ENCODE assay signal across 28 cellular contexts in genomic region chr4:152206185-152206584, GRCh38.
DNase-seq lines count a peak whose midpoint lies in the region; ATAC-seq and TF ChIP-seq lines count a peak whose summit lies in the region.
"Had no signal": no experiment of that assay in that cellular context is flagged by ENCODE, and none has a peak within 500 bp of the region (broad histone marks: within the 10 kb centered on the region; RNA-seq: fewer than 3 reads in every experiment).

No MANE protein-coding gene starts in this region.

- H3K9me3 ChIP-seq in heart left ventricle = no peaks in the 10 kb centered on the region
- no peaks in the 10 kb centered on the region for H3K9me3 ChIP-seq in OCI-LY3 (ENCODE audit: insufficient read depth, low read length)
- H3K9me3 ChIP-seq in lower lobe of right lung = no peaks in the 10 kb centered on the region
- H3K9me3 ChIP-seq in upper lobe of right lung = no peaks in the 10 kb centered on the region
- H3K9me3 ChIP-seq: BE2C, stomach had no signal

- H3K4me3 ChIP-seq in heart left ventricle (no peak overlapping the region), OCI-LY3 (ENCODE audit: low read length) (0 out of 2 replicates have a peak overlapping the region, but pooled peaks have one; percentile 10), lower lobe of right lung (no peak overlapping the region), upper lobe of right lung (no peak overlapping the region)
- H3K4me3 ChIP-seq: coronary artery, K562, stomach had no signal

- peak; percentile 64 for ATAC-seq in Right ventricle myocardium inferior
- no peak for ATAC-seq in heart left ventricle
- ATAC-seq in lower lobe of right lung = peak; percentile 38 to 59
- ATAC-seq in upper lobe of right lung = peak; percentile 53
- ATAC-seq: CD8-positive, alpha-beta T cell; K562; left colon; sciatic nerve had no signal

- peak overlapping the region; percentile 44 for H3K4me2 ChIP-seq in OCI-LY3 (ENCODE audit: low read length)

- H3K4me1 ChIP-seq in heart left ventricle (peaks cover 0 to 22% (median 12%) of the 10 kb centered on the region in 12 donors), OCI-LY3 (ENCODE audit: low read length) (peaks cover 48% of the 10 kb centered on the region), lower lobe of right lung (no peaks in the 10 kb centered on the region), upper lobe of right lung (peaks cover 9% of the 10 kb centered on the region)
- H3K4me1 ChIP-seq: stomach had no signal

- TF ChIP-seq CTCF in heart left ventricle (IDR thresholded peaks at IDR 0.05) (no peak), OCI-LY3 (IDR thresholded peaks at IDR 0.05; ENCODE audit: low read depth, low read length) (no peak), lower lobe of right lung (IDR thresholded peaks at IDR 0.05) (no peak), upper lobe of right lung (IDR thresholded peaks at IDR 0.05) (no peak)

- DNase-seq in Right ventricle myocardium inferior (ENCODE audit: missing footprints) (no peak), heart left ventricle (no peak), lower lobe of right lung (no peak), upper lobe of right lung (no peak), NCI-H1048 (lab: John Stamatoyannopoulos, UW) (no peak), NCI-H1092 treated with DMSO at 0.1 percent for 48 hours (lab: John Stamatoyannopoulos, UW) (no peak)
- DNase-seq: activated B cell treated with CpG ODN at 0.5 μM for 24 hours; activated CD4-positive, alpha-beta T cell treated with anti-CD3 and anti-CD28 coated beads, Interleukin-2, amount 50 U/mL, for 1 hour; activated effector memory CD4-positive, alpha-beta T cell treated with anti-CD3 and anti-CD28 coated beads, Interleukin-2, amount 50 U/mL, for 16 hours; activated naive CD8-positive, alpha-beta T cell treated with anti-CD3 and anti-CD28 coated beads for 36 hours; activated T-cell treated with anti-CD3 and anti-CD28 coated beads, Interleukin-2, amount 50 U/mL, for 1 hour; aorta; BE2C; CD8-positive, alpha-beta T cell; effector CD8-positive, alpha-beta T cell; EL; immature natural killer cell; left colon; NCI-H1436 treated with DMSO at 0.1 percent for 48 hours; NCI-H524 treated with DMSO at 0.1 percent for 48 hours; stimulated activated CD4-positive, alpha-beta T cell treated with anti-CD3 and anti-CD28 coated beads, Interleukin-12 subunit alpha, Interleukin-12 subunit beta, amount 100 ng/mL, for 4 hours; stimulated activated CD4-positive, alpha-beta T cell treated with anti-CD3 and anti-CD28 coated beads, Interleukin-4, amount 100 ng/mL, for 1 hour; stomach had no signal

- peaks cover 0 to 5% (median 0%) of the 10 kb centered on the region in 9 donors for H3K27me3 ChIP-seq in heart left ventricle
- H3K27me3 ChIP-seq in OCI-LY3 (ENCODE audit: low read depth, low read length) = peaks cover 89% of the 10 kb centered on the region
- H3K27me3 ChIP-seq in lower lobe of right lung (ENCODE audit: low read depth) = no peaks in the 10 kb centered on the region
- H3K27me3 ChIP-seq in upper lobe of right lung = no peaks in the 10 kb centered on the region
- H3K27me3 ChIP-seq: BE2C, stomach had no signal

- no peak overlapping the region for H3K27ac ChIP-seq in heart left ventricle
- no peak overlapping the region for H3K27ac ChIP-seq in OCI-LY3 (ENCODE audit: low read length)
- no peak overlapping the region for H3K27ac ChIP-seq in lower lobe of right lung
- H3K27ac ChIP-seq in upper lobe of right lung = no peak overlapping the region
- H3K27ac ChIP-seq: coronary artery, epithelial cell of prostate, stomach had no signal

- H3K79me2 ChIP-seq in OCI-LY3 (ENCODE audit: low read length) = no peaks in the 10 kb centered on the region

- H3K36me3 ChIP-seq in heart left ventricle (no peaks in the 10 kb centered on the region), OCI-LY3 (replicated peaks; ENCODE audit: low read depth, low read length) (no peaks in the 10 kb centered on the region), lower lobe of right lung (no peaks in the 10 kb centered on the region), upper lobe of right lung (no peaks in the 10 kb centered on the region)
- H3K36me3 ChIP-seq: BE2C, stomach had no signal

- H3K9ac ChIP-seq in OCI-LY3 (ENCODE audit: low read length) = no peak overlapping the region

- WGBS in heart left ventricle, 4 donors = 24 to 28% (median 25%) methylated on average over 5 of the region's 5 CpGs

- no peaks in the 10 kb centered on the region for H4K20me1 ChIP-seq in OCI-LY3 (ENCODE audit: insufficient read depth, low read length)

- no peak overlapping the region for H2AFZ ChIP-seq in OCI-LY3 (ENCODE audit: low read depth, low read length)

- TF ChIP-seq POLR2A in heart left ventricle (IDR thresholded peaks at IDR 0.05) = no peak

- intact Hi-C loops in Right ventricle myocardium inferior (cut with DNase I) (loop anchor here (5.0 kb wide), 1 partner anchor 51 kb away; no protein-coding TSS in a partner anchor), heart left ventricle (cut with DNase I) (no loop called here), lower lobe of right lung (cut with DNase I) (no loop called here), upper lobe of right lung (cut with DNase I) (no loop called here)

Comparison
In these comparisons a context has a peak if more than half of its experiments do, and no peak if none do; other contexts are left out.
1. ATAC-seq: peak in Right ventricle myocardium inferior (single experiment), lower lobe of right lung (2 of 2) and upper lobe of right lung (single experiment); none in heart left ventricle (0 of 4).